23 cellular contexts compared by ENCODE assay signal in the genomic region with DNA sequence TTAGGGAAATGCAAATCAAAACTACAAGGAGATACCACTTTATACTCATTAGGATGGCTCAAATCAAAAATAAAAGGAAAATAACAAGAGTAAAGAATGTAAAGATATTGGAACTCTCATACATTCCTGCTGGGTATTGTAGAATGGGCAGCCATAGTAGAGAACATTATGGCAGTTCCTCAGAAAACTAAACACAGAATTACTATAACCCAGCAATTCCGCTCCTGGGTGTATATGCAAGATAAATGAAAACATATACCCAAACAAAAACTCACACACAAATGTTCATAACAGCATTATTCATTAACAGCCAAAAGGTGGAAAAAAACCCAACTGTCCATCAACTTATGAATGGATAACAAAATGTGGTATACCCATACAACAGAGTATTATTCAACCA.
"Had no signal": no experiment of that assay in that cellular context is flagged by ENCODE, and none has a peak within 500 bp of the region (broad histone marks: within the 10 kb centered on the region; RNA-seq: fewer than 3 reads in every experiment).

No MANE protein-coding gene starts in this region.

- DNase-seq: stimulated activated CD4-positive, alpha-beta T cell treated with anti-CD3 and anti-CD28 coated beads, Interleukin-2, amount 100 ng/mL, for 48 hours; stimulated activated CD4-positive, alpha-beta T cell treated with anti-CD3 and anti-CD28 coated beads, Interleukin-4, amount 100 ng/mL, for 1 hour; stimulated activated CD4-positive, alpha-beta T cell treated with anti-CD3 and anti-CD28 coated beads, Interleukin-4, amount 100 ng/mL, for 24 hours; stimulated activated CD4-positive, alpha-beta T cell treated with anti-CD3 and anti-CD28 coated beads, Interleukin-4, amount 100 ng/mL, for 4 hours; stimulated activated CD8-positive, alpha-beta memory T cell treated with anti-CD3 and anti-CD28 coated beads, Interleukin-4, amount 100 ng/mL, for 48 hours; stimulated activated naive B cell treated with anti-CD40 and anti-IgM and Interleukin-4, amounts not matched to agents 10 μg/mL and 1 μg/mL and 100 μg/mL, for 72 hours; stimulated activated naive CD4-positive, alpha-beta T cell; stimulated activated naive CD4-positive, alpha-beta T cell treated with Interleukin-2 at 50 U/mL for 16 hours; stimulated activated naive CD8-positive, alpha-beta T cell treated with anti-CD3 and anti-CD28 coated beads, Interleukin-15, amount 100 ng/mL, for 72 hours; stimulated activated naive CD8-positive, alpha-beta T cell treated with anti-CD3 and anti-CD28 coated beads, Interleukin-15, Interleukin-2, amounts not matched to agents 100 U/mL and 50 U/mL, for 24 hours; stomach; substantia nigra; testis; thyroid gland; tibial artery; transverse colon; upper lobe of left lung; upper lobe of right lung; uterus had no signal

- H3K4me3 ChIP-seq: stomach, suprapubic skin, testis, thoracic aorta, thyroid gland, tibial artery, tibial nerve, transverse colon, upper lobe of left lung, upper lobe of right lung, uterus, vagina had no signal

- H3K27ac ChIP-seq: stomach, suprapubic skin, testis, thoracic aorta, thyroid gland, tibial artery, tibial nerve, transverse colon, upper lobe of left lung, upper lobe of right lung, uterus, vagina had no signal

- H3K9me3 ChIP-seq: stomach, suprapubic skin, testis, thoracic aorta, thyroid gland, tibial artery, tibial nerve, transverse colon, upper lobe of left lung, upper lobe of right lung, uterus, vagina had no signal

- H3K4me1 ChIP-seq: uterus had no signal

- H3K27me3 ChIP-seq: stomach, suprapubic skin, testis, thyroid gland, tibial artery, tibial nerve, transverse colon, upper lobe of left lung, upper lobe of right lung, uterus, vagina had no signal

- H3K36me3 ChIP-seq: suprapubic skin, thoracic aorta, thyroid gland, transverse colon, upper lobe of left lung, upper lobe of right lung, uterus, vagina had no signal
